ENCODE assay signal across 26 cellular contexts in genomic region chr12:27119797-27120196, GRCh38. TPM values are rescaled to one million over a fixed set of nuclear protein-coding genes. Genes with fewer than 3 reads are reported as not detected.
"Had no signal": no experiment of that assay in that cellular context is flagged by ENCODE, and none has a peak within 500 bp of the region (broad histone marks: within the 10 kb centered on the region; RNA-seq: fewer than 3 reads in every experiment).

No MANE protein-coding gene starts in this region.

- H3K27ac ChIP-seq: breast epithelium, SJSA1 had no signal

- H3K9me3 ChIP-seq: breast epithelium, SJSA1 had no signal

- H3K27me3 ChIP-seq: breast epithelium, SJSA1 had no signal

- DNase-seq: activated CD4-positive, alpha-beta T cell treated with anti-CD3 and anti-CD28 coated beads for 48 hours; activated CD4-positive, alpha-beta T cell treated with anti-CD3 and anti-CD28 coated beads, Interleukin-2, amount 50 U/mL, for 4 hours; activated CD4-positive, CD25-positive, alpha-beta regulatory T cell treated with anti-CD3 and anti-CD28 coated beads, Interleukin-2, amount 50 U/mL, for 72 hours; activated CD8-positive, alpha-beta memory T cell treated with anti-CD3 and anti-CD28 coated beads, Interleukin-2, amount 50 U/mL, for 48 hours; activated CD8-positive, alpha-beta T cell treated with anti-CD3 and anti-CD28 coated beads, Interleukin-2, amount 10 ng/mL, durations not matched to agents 7 days and 5 days; activated effector memory CD4-positive, alpha-beta T cell treated with Interleukin-2 at 50 U/mL for 16 hours; activated naive CD4-positive, alpha-beta T cell; activated T-cell treated with anti-CD3 and anti-CD28 coated beads, Interleukin-2, amount 50 U/mL, for 1 hour; caudate nucleus; KBM-7; NCI-H1092; NCI-H1417 treated with DMSO at 0.1 percent for 48 hours; NCI-H1694 treated with DMSO at 0.1 percent for 48 hours; NCI-H2081; NCI-H510A treated with DMSO at 0.1 percent for 48 hours; NCI-H69; NK-92 treated with Interleukin-12 subunit alpha and Interleukin-12 subunit beta, amount 100 ng/mL, for 24 hours; PC-3; SHP77; SW 1271 had no signal

- H3K4me1 ChIP-seq: breast epithelium, SJSA1 had no signal

- H3K4me3 ChIP-seq: breast epithelium, SJSA1 had no signal

- H3K36me3 ChIP-seq: breast epithelium, SJSA1 had no signal

RNA-seq across cellular contexts. Expression of gene C12orf71, which starts 37.4 kb away (rescaled TPM):
- total RNA-seq: activated CD8-positive, alpha-beta T cell treated with anti-CD3 and anti-CD28 coated beads, Interleukin-2, amount 10 ng/mL, durations not matched to agents 7 days and 5 days; activated T-helper 1 cell treated with anti-CD3 and anti-CD28 coated beads, Interleukin-12 subunit alpha, Interleukin-12 subunit beta, Interleukin-2, Interleukin-4 antibody, amounts not matched to agents 30 ng/mL and 10 ng/mL and 1 ng/mL, durations not matched to agents 14 hours and 24 hours and 36 hours; aorta; breast epithelium; LHCN-M2; M059J; PC-3; SJSA1 had no signal
- polyA plus RNA-seq: aorta had no signal
